2 cellular contexts compared by ENCODE assay signal in the genomic region with DNA sequence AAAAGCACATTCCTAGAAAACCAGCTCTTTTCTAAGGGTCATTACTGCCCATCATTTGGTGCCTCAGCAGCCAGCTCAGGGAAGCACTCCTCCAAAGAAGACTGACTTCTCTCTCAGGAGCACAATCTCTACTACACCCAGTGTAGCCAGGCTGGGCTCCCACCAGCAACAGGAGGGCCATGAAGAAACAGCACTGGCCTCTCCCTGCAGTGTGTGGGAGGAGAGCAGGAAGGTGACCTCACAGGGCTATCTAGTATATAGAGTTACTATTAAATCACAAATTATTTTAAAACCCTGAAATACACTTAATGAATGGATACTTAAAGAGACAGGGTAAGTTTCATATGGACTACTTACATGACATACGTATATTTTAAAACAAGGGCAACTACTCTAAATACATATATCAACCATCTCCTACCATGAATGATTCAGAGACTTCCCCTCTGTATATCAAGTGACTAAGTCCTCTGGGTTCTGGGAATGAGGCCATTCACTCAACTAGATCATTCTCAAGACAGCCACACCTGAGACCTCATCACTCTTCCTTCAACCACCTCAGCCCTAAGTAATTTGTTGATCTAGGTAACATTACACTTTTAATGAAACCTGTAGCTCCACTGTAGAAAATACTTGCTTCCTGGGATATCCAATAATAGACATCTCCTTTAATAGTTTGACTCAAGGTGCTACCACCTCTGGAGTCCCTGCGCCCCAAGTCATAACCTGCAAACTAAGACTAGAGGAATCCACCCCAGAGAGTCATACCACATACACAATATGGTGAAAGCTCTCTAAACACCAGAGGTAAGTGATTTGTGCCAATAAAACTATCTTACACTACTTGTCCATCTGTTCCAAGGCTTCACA.
A peak's percentile ranks its signal among the peaks of the same experiment; 100 is the strongest.
TF ChIP-seq lines count a peak whose summit lies in the region.

No MANE protein-coding gene starts in this region.

TF ChIP-seq in K562, 482 proteins besides CTCF, POLR2A, EP300 and RAD21:
- TF ChIP-seq POU5F1 (IDR thresholded peaks at IDR 0.05; ENCODE audit: borderline replicate concordance, low read depth, low read length, partially characterized antibody), result no peak
- TF ChIP-seq CBX1 (IDR thresholded peaks at IDR 0.05; ENCODE audit: low read depth), result no peak
- TF ChIP-seq C11orf30 (IDR thresholded peaks at IDR 0.05; ENCODE audit: low read depth), result no peak
- peak; percentile 21; the same call in 1 of the 2 replicates for TF ChIP-seq EGR1 (conservative IDR thresholded peaks at IDR 0.05)
- TF ChIP-seq RNF2 (IDR thresholded peaks at IDR 0.05), result no peak

TF ChIP-seq in WTC11, 78 proteins besides CTCF, POLR2A, EP300 and RAD21:
- TF ChIP-seq, protein P1, sequence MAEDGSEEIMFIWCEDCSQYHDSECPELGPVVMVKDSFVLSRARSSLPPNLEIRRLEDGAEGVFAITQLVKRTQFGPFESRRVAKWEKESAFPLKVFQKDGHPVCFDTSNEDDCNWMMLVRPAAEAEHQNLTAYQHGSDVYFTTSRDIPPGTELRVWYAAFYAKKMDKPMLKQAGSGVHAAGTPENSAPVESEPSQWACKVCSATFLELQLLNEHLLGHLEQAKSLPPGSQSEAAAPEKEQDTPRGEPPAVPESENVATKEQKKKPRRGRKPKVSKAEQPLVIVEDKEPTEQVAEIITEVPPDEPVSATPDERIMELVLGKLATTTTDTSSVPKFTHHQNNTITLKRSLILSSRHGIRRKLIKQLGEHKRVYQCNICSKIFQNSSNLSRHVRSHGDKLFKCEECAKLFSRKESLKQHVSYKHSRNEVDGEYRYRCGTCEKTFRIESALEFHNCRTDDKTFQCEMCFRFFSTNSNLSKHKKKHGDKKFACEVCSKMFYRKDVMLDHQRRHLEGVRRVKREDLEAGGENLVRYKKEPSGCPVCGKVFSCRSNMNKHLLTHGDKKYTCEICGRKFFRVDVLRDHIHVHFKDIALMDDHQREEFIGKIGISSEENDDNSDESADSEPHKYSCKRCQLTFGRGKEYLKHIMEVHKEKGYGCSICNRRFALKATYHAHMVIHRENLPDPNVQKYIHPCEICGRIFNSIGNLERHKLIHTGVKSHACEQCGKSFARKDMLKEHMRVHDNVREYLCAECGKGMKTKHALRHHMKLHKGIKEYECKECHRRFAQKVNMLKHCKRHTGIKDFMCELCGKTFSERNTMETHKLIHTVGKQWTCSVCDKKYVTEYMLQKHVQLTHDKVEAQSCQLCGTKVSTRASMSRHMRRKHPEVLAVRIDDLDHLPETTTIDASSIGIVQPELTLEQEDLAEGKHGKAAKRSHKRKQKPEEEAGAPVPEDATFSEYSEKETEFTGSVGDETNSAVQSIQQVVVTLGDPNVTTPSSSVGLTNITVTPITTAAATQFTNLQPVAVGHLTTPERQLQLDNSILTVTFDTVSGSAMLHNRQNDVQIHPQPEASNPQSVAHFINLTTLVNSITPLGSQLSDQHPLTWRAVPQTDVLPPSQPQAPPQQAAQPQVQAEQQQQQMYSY (CRISPR knock-in tag; IDR thresholded peaks at IDR 0.05), result no peak
- TF ChIP-seq JUN (CRISPR knock-in tag; IDR thresholded peaks at IDR 0.05) (no peak), SMAD4 (CRISPR knock-in tag; IDR thresholded peaks at IDR 0.05) (no peak), NR3C1 (CRISPR knock-in tag; conservative IDR thresholded peaks at IDR 0.05; ENCODE audit: low read depth) (no peak), ZNF423 (CRISPR knock-in tag; IDR thresholded peaks at IDR 0.05) (no peak), OVOL2 (CRISPR knock-in tag; IDR thresholded peaks at IDR 0.05; ENCODE audit: borderline replicate concordance) (no peak), CREM (CRISPR knock-in tag; IDR thresholded peaks at IDR 0.05) (no peak), ZNF219 (CRISPR knock-in tag; IDR thresholded peaks at IDR 0.05; ENCODE audit: borderline replicate concordance) (no peak), ZBTB21 (CRISPR knock-in tag; IDR thresholded peaks at IDR 0.05; ENCODE audit: borderline replicate concordance) (no peak)
- TF ChIP-seq, protein P2, sequence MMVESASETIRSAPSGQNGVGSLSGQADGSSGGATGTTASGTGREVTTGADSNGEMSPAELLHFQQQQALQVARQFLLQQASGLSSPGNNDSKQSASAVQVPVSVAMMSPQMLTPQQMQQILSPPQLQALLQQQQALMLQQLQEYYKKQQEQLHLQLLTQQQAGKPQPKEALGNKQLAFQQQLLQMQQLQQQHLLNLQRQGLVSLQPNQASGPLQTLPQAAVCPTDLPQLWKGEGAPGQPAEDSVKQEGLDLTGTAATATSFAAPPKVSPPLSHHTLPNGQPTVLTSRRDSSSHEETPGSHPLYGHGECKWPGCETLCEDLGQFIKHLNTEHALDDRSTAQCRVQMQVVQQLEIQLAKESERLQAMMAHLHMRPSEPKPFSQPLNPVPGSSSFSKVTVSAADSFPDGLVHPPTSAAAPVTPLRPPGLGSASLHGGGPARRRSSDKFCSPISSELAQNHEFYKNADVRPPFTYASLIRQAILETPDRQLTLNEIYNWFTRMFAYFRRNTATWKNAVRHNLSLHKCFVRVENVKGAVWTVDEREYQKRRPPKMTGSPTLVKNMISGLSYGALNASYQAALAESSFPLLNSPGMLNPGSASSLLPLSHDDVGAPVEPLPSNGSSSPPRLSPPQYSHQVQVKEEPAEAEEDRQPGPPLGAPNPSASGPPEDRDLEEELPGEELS (CRISPR knock-in tag; IDR thresholded peaks at IDR 0.05), result no peak
- TF ChIP-seq, protein P3, sequence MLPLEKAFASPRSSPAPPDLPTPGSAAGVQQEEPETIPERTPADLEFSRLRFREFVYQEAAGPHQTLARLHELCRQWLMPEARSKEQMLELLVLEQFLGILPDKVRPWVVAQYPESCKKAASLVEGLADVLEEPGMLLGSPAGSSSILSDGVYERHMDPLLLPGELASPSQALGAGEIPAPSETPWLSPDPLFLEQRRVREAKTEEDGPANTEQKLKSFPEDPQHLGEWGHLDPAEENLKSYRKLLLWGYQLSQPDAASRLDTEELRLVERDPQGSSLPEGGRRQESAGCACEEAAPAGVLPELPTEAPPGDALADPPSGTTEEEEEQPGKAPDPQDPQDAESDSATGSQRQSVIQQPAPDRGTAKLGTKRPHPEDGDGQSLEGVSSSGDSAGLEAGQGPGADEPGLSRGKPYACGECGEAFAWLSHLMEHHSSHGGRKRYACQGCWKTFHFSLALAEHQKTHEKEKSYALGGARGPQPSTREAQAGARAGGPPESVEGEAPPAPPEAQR (CRISPR knock-in tag; IDR thresholded peaks at IDR 0.05), result no peak
- TF ChIP-seq, protein P4, sequence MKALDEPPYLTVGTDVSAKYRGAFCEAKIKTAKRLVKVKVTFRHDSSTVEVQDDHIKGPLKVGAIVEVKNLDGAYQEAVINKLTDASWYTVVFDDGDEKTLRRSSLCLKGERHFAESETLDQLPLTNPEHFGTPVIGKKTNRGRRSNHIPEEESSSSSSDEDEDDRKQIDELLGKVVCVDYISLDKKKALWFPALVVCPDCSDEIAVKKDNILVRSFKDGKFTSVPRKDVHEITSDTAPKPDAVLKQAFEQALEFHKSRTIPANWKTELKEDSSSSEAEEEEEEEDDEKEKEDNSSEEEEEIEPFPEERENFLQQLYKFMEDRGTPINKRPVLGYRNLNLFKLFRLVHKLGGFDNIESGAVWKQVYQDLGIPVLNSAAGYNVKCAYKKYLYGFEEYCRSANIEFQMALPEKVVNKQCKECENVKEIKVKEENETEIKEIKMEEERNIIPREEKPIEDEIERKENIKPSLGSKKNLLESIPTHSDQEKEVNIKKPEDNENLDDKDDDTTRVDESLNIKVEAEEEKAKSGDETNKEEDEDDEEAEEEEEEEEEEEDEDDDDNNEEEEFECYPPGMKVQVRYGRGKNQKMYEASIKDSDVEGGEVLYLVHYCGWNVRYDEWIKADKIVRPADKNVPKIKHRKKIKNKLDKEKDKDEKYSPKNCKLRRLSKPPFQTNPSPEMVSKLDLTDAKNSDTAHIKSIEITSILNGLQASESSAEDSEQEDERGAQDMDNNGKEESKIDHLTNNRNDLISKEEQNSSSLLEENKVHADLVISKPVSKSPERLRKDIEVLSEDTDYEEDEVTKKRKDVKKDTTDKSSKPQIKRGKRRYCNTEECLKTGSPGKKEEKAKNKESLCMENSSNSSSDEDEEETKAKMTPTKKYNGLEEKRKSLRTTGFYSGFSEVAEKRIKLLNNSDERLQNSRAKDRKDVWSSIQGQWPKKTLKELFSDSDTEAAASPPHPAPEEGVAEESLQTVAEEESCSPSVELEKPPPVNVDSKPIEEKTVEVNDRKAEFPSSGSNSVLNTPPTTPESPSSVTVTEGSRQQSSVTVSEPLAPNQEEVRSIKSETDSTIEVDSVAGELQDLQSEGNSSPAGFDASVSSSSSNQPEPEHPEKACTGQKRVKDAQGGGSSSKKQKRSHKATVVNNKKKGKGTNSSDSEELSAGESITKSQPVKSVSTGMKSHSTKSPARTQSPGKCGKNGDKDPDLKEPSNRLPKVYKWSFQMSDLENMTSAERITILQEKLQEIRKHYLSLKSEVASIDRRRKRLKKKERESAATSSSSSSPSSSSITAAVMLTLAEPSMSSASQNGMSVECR (CRISPR knock-in tag; IDR thresholded peaks at IDR 0.05; ENCODE audit: borderline replicate concordance), result no peak
- TF ChIP-seq, protein P5, sequence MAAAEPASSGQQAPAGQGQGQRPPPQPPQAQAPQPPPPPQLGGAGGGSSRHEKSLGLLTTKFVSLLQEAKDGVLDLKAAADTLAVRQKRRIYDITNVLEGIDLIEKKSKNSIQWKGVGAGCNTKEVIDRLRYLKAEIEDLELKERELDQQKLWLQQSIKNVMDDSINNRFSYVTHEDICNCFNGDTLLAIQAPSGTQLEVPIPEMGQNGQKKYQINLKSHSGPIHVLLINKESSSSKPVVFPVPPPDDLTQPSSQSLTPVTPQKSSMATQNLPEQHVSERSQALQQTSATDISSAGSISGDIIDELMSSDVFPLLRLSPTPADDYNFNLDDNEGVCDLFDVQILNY (CRISPR knock-in tag; IDR thresholded peaks at IDR 0.05), result no peak
- TF ChIP-seq, protein P6, sequence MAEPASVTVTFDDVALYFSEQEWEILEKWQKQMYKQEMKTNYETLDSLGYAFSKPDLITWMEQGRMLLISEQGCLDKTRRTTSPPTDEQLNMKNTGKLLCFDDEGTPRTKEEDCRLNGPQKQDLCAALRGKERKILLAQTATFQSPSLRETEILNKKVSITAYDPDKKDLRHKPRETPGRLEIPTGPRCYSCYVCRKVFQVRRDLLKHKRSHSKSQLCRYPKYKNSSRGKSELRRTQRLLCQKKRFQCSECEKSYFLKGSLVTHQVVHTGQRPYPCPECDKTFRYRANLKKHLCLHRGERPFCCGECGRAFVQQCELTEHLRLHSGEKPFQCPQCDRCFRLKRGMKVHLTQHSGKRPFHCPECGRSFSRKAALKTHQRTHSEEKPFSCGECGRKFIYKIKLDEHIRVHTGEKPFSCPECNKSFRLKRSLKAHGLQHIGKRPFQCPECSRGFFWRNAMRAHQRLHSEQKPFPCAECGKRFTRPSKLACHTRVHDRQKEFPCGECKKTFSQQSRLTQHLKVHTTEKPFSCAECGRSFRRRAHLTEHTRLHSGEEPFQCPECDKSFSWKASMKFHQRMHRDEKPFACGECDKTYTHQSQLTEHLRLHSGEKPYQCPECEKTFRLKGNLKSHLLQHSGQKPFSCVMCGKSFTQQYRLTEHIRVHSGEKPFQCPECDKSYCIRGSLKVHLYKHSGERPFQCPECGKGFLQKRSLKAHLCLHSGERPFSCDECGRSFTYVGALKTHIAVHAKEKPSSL (CRISPR knock-in tag; conservative IDR thresholded peaks at IDR 0.05), result no peak
